Comparison of ENCODE assay signal across 13 cellular contexts in the genomic region with DNA sequence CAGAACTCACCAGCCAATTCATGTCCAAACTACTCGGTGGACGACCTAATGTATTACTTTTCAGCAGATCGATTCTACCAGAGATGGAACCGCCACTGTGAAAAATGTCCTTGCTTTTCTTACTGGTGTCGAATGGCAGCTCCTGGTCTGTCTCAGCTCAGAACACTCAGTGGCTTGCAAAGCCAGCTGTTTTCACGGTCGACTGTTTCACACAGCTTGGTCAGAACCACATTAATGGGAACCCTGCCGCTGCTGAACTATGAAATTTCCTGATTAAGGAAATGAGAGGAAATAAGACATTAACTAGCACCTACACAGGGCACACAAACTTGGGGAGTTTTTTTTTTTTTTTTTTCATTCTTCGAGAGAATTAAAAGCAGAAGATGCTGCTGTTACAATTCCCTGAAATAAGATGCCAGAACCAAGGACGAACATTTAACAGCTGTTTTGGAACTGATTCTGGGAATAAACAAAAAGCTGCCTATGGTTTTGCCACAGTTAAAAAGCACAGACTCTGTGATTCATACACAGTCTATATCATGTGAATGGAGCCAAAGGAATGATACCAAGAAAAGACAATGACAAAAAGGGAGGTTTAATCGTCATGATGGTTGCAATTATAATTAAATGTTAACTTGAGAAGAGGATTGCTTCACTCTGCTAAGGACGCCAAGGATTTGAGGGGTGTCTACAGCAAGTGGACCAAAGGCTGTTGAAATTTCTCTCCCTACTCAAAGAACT. TPM values are rescaled to one million over a fixed set of nuclear protein-coding genes. Genes with fewer than 3 reads are reported as not detected.
DNase-seq lines count a peak whose midpoint lies in the region; ATAC-seq, FAIRE-seq and TF ChIP-seq lines count a peak whose summit lies in the region.
"Had no signal": no experiment of that assay in that cellular context is flagged by ENCODE, and none has a peak within 500 bp of the region (broad histone marks: within the 10 kb centered on the region; RNA-seq: fewer than 3 reads in every experiment).

No MANE protein-coding gene starts in this region.

- H3K4me3 ChIP-seq in left ventricle myocardium inferior = no peak overlapping the region

- H3K27ac ChIP-seq in left ventricle myocardium inferior (replicated peaks) = peak overlapping the region; percentile 30
- H3K27ac ChIP-seq: 22Rv1, parathyroid adenoma had no signal

- no peaks in the 10 kb centered on the region for H3K4me1 ChIP-seq in left ventricle myocardium inferior
- H3K4me1 ChIP-seq: parathyroid adenoma had no signal

- H3K27me3 ChIP-seq in left ventricle myocardium inferior (ENCODE audit: low read depth) = no peaks in the 10 kb centered on the region

- TF ChIP-seq CTCF in left ventricle myocardium inferior (IDR thresholded peaks at IDR 0.05; ENCODE audit: borderline replicate concordance) = no peak

- intact Hi-C loops in left ventricle myocardium inferior (cut with micrococcal nuclease) = no loop called here

- ATAC-seq in HG02642 (IDR thresholded peaks at IDR 0.05; ENCODE audit: poor library complexity, unreplicated experiment) = no peak

- FAIRE-seq in RCC 7860 (lab: Jason Lieb, UNC) = peak; percentile 93
- FAIRE-seq: TTC549 had no signal

- H3K36me3 ChIP-seq in left ventricle myocardium inferior = no peaks in the 10 kb centered on the region

- peak; percentile 42 for DNase-seq in DMS 273 (lab: John Stamatoyannopoulos, UW; ENCODE audit: unreplicated experiment)
- no peak for DNase-seq in DMS 273 treated with DMSO at 0.1 percent for 48 hours (lab: John Stamatoyannopoulos, UW)
- peak; percentile 27 for DNase-seq in RCC 7860 (ENCODE audit: low spot score)
- no peak for DNase-seq in left ventricle myocardium inferior
- peak; percentile 28 for DNase-seq in stromal cell of bone marrow (ENCODE audit: low read depth)
- no peak for DNase-seq in cerebellum (ENCODE audit: low spot score)
- DNase-seq in NCI-H345 treated with DMSO at 0.1 percent for 48 hours (lab: John Stamatoyannopoulos, UW; ENCODE audit: unreplicated experiment) = no peak
- DNase-seq: activated T-cell treated with anti-CD3 and anti-CD28 coated beads, Interleukin-2, amount 50 U/mL, for 48 hours; Kasumi-1 had no signal

- H3K9me3 ChIP-seq in left ventricle myocardium inferior (replicated peaks) = no peaks in the 10 kb centered on the region

RNA-seq across cellular contexts. Expression of gene SUPT20HL2, which starts 31.3 kb away (rescaled TPM):
- total RNA-seq in left ventricle myocardium inferior = not detected
- not detected for total RNA-seq in cerebellum

Comparison
In these comparisons a context has a peak if more than half of its experiments do, and no peak if none do; other contexts are left out.
1. DNase-seq: peak in DMS 273 (single experiment), RCC 7860 (single experiment) and stromal cell of bone marrow (single experiment); none in DMS 273 treated with DMSO at 0.1 percent for 48 hours (single experiment), left ventricle myocardium inferior (single experiment), cerebellum (single experiment) and NCI-H345 treated with DMSO at 0.1 percent for 48 hours (single experiment).